2 cellular contexts compared by ENCODE assay signal in genomic region chr11:68082478-68082877, GRCh38.
TF ChIP-seq lines count a peak whose summit lies in the region.

No MANE protein-coding gene starts in this region.

TF ChIP-seq in liver, 16 proteins besides CTCF, POLR2A, EP300 and RAD21:
- peak; percentile 11 for TF ChIP-seq HNF4G (IDR thresholded peaks at IDR 0.05)
- no peak for TF ChIP-seq FOXA1 (IDR thresholded peaks at IDR 0.05)
TF ChIP-seq in liver: peak in this region for 1.

TF ChIP-seq in HepG2, 621 proteins besides CTCF, POLR2A, EP300 and RAD21:
- no peak for TF ChIP-seq RBAK (CRISPR knock-in tag; IDR thresholded peaks at IDR 0.05)
- TF ChIP-seq, protein P1, sequence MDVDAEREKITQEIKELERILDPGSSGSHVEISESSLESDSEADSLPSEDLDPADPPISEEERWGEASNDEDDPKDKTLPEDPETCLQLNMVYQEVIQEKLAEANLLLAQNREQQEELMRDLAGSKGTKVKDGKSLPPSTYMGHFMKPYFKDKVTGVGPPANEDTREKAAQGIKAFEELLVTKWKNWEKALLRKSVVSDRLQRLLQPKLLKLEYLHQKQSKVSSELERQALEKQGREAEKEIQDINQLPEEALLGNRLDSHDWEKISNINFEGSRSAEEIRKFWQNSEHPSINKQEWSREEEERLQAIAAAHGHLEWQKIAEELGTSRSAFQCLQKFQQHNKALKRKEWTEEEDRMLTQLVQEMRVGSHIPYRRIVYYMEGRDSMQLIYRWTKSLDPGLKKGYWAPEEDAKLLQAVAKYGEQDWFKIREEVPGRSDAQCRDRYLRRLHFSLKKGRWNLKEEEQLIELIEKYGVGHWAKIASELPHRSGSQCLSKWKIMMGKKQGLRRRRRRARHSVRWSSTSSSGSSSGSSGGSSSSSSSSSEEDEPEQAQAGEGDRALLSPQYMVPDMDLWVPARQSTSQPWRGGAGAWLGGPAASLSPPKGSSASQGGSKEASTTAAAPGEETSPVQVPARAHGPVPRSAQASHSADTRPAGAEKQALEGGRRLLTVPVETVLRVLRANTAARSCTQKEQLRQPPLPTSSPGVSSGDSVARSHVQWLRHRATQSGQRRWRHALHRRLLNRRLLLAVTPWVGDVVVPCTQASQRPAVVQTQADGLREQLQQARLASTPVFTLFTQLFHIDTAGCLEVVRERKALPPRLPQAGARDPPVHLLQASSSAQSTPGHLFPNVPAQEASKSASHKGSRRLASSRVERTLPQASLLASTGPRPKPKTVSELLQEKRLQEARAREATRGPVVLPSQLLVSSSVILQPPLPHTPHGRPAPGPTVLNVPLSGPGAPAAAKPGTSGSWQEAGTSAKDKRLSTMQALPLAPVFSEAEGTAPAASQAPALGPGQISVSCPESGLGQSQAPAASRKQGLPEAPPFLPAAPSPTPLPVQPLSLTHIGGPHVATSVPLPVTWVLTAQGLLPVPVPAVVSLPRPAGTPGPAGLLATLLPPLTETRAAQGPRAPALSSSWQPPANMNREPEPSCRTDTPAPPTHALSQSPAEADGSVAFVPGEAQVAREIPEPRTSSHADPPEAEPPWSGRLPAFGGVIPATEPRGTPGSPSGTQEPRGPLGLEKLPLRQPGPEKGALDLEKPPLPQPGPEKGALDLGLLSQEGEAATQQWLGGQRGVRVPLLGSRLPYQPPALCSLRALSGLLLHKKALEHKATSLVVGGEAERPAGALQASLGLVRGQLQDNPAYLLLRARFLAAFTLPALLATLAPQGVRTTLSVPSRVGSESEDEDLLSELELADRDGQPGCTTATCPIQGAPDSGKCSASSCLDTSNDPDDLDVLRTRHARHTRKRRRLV (CRISPR knock-in tag; IDR thresholded peaks at IDR 0.05), result no peak
- TF ChIP-seq, protein P2, sequence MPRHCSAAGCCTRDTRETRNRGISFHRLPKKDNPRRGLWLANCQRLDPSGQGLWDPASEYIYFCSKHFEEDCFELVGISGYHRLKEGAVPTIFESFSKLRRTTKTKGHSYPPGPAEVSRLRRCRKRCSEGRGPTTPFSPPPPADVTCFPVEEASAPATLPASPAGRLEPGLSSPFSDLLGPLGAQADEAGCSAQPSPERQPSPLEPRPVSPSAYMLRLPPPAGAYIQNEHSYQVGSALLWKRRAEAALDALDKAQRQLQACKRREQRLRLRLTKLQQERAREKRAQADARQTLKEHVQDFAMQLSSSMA (CRISPR knock-in tag; IDR thresholded peaks at IDR 0.05), result no peak
- TF ChIP-seq, protein P3, sequence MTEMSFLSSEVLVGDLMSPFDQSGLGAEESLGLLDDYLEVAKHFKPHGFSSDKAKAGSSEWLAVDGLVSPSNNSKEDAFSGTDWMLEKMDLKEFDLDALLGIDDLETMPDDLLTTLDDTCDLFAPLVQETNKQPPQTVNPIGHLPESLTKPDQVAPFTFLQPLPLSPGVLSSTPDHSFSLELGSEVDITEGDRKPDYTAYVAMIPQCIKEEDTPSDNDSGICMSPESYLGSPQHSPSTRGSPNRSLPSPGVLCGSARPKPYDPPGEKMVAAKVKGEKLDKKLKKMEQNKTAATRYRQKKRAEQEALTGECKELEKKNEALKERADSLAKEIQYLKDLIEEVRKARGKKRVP (CRISPR knock-in tag; IDR thresholded peaks at IDR 0.05), result no peak
- TF ChIP-seq HNRNPK (IDR thresholded peaks at IDR 0.05; ENCODE audit: low read depth, low read length, poor library complexity, severe bottlenecking), result no peak
- no peak for TF ChIP-seq NR3C1 (CRISPR knock-in tag; IDR thresholded peaks at IDR 0.05)
- TF ChIP-seq, protein P4, sequence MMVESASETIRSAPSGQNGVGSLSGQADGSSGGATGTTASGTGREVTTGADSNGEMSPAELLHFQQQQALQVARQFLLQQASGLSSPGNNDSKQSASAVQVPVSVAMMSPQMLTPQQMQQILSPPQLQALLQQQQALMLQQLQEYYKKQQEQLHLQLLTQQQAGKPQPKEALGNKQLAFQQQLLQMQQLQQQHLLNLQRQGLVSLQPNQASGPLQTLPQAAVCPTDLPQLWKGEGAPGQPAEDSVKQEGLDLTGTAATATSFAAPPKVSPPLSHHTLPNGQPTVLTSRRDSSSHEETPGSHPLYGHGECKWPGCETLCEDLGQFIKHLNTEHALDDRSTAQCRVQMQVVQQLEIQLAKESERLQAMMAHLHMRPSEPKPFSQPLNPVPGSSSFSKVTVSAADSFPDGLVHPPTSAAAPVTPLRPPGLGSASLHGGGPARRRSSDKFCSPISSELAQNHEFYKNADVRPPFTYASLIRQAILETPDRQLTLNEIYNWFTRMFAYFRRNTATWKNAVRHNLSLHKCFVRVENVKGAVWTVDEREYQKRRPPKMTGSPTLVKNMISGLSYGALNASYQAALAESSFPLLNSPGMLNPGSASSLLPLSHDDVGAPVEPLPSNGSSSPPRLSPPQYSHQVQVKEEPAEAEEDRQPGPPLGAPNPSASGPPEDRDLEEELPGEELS (CRISPR knock-in tag; IDR thresholded peaks at IDR 0.05), result no peak
- no peak for TF ChIP-seq ZSCAN12 (CRISPR knock-in tag; IDR thresholded peaks at IDR 0.05)
- TF ChIP-seq, protein P5, sequence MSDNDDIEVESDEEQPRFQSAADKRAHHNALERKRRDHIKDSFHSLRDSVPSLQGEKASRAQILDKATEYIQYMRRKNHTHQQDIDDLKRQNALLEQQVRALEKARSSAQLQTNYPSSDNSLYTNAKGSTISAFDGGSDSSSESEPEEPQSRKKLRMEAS (IDR thresholded peaks at IDR 0.05), result no peak
- no peak for TF ChIP-seq ZNF451 (CRISPR knock-in tag; IDR thresholded peaks at IDR 0.05)
- TF ChIP-seq SP5 (CRISPR knock-in tag; IDR thresholded peaks at IDR 0.05; ENCODE audit: borderline replicate concordance, low read depth), result no peak
- no peak for TF ChIP-seq SAP130 (CRISPR knock-in tag; IDR thresholded peaks at IDR 0.05; ENCODE audit: low read depth)
- TF ChIP-seq EHMT2 (IDR thresholded peaks at IDR 0.05; ENCODE audit: borderline replicate concordance, low read depth, low read length), result no peak
- no peak for TF ChIP-seq YEATS4 (CRISPR knock-in tag; IDR thresholded peaks at IDR 0.05; ENCODE audit: borderline replicate concordance)
- TF ChIP-seq ZNF17 (CRISPR knock-in tag; IDR thresholded peaks at IDR 0.05), result no peak
- no peak for TF ChIP-seq ZFAT (CRISPR knock-in tag; conservative IDR thresholded peaks at IDR 0.05)
- TF ChIP-seq, protein P6, sequence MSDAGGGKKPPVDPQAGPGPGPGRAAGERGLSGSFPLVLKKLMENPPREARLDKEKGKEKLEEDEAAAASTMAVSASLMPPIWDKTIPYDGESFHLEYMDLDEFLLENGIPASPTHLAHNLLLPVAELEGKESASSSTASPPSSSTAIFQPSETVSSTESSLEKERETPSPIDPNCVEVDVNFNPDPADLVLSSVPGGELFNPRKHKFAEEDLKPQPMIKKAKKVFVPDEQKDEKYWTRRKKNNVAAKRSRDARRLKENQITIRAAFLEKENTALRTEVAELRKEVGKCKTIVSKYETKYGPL (CRISPR knock-in tag; IDR thresholded peaks at IDR 0.05), result no peak
